ENCODE assay signal across 8 cellular contexts in genomic region chr14:50040401-50040775, GRCh38.
DNase-seq lines count a peak whose midpoint lies in the region; ATAC-seq, FAIRE-seq and TF ChIP-seq lines count a peak whose summit lies in the region.

No MANE protein-coding gene starts in this region.

- H3K27ac Mint-ChIP-seq in activated naive CD4-positive, alpha-beta T cell treated with anti-CD3 and anti-CD28 coated beads for 36 hours, result peak overlapping the region; percentile 88

- FAIRE-seq in HepG2 (lab: Jason Lieb, UNC), result no peak

- H3K4me2 ChIP-seq in HepG2 (ENCODE audit: low read depth, low read length), result peak overlapping the region; percentile 29; the same call in 1 of the 2 replicates

- TF ChIP-seq EP300 in HepG2 (IDR thresholded peaks at IDR 0.05; ENCODE audit: low read depth in 2 of 2, low read length in 2 of 2) (no peak), HepG2 (CRISPR knock-in tag; IDR thresholded peaks at IDR 0.05; ENCODE audit: borderline replicate concordance) (no peak)

- peak; percentile 44 for ATAC-seq in HepG2
- no peak for ATAC-seq in GM19395 (IDR thresholded peaks at IDR 0.05; ENCODE audit: unreplicated experiment)

- peak overlapping the region; percentile 44 for H3K4me3 Mint-ChIP-seq in activated naive CD4-positive, alpha-beta T cell treated with anti-CD3 and anti-CD28 coated beads for 36 hours

- no peaks in the 10 kb centered on the region for H4K20me1 ChIP-seq in HepG2 (ENCODE audit: insufficient read depth, low read length)

- CTCF ChIA-PET in activated naive CD4-positive, alpha-beta T cell treated with anti-CD3 and anti-CD28 coated beads for 36 hours (lab: Charles Lee), result interaction anchor here (0.7 to 2.2 kb wide), 6 partner anchors 20 to 176 kb away, joined by 3 to 15 read pairs (median 4); no protein-coding TSS in a partner anchor
- CTCF ChIA-PET in HepG2 (lab: Yijun Ruan, JAX; ENCODE audit: low intra/inter-chr PET ratio, low total read pairs), result no interaction called here

- in situ Hi-C loops in HepG2 (cut with HindIII; ENCODE audit: extremely low pct_ligation_motif_present, low pct_unique_long_range_greater_than_20kb), result no loop called here

- TF ChIP-seq CTCF in HepG2 (CRISPR knock-in tag; IDR thresholded peaks at IDR 0.05), result no peak

- TF ChIP-seq RAD21 in HepG2 (CRISPR knock-in tag; IDR thresholded peaks at IDR 0.05), result no peak

- H3K9ac ChIP-seq in HepG2 (ENCODE audit: insufficient read depth, low read depth, low read length), result no peak overlapping the region

- peaks cover 57% of the 10 kb centered on the region for H3K4me1 ChIP-seq in HepG2 (ENCODE audit: insufficient read depth, low read length)

- no peaks in the 10 kb centered on the region for H3K27me3 ChIP-seq in HepG2 (ENCODE audit: control insufficient read depth in 1 of 2, insufficient read depth in 2 of 2, low read length in 2 of 2)

- intact Hi-C loops in activated naive CD4-positive, alpha-beta T cell treated with anti-CD3 and anti-CD28 coated beads for 36 hours (cut with micrococcal nuclease), result no loop called here
- intact Hi-C loops in HepG2 (cut with micrococcal nuclease; ENCODE audit: unreplicated experiment), result loop anchor here (10.0 kb wide), 1 partner anchor 64 kb away; no protein-coding TSS in a partner anchor

- 46% methylated on average over 3 of the region's 4 CpGs for WGBS in HepG2 (ENCODE audit: low lambda C conversion rate)

- H2AFZ ChIP-seq in HepG2 (ENCODE audit: low read length), result no peak overlapping the region

- H3K27me3 Mint-ChIP-seq in activated naive CD4-positive, alpha-beta T cell treated with anti-CD3 and anti-CD28 coated beads for 36 hours (ENCODE audit: low read depth), result no peaks in the 10 kb centered on the region

- H3K36me3 ChIP-seq in HepG2 (replicated peaks in 1 of 2; ENCODE audit: control insufficient read depth in 1 of 2, insufficient read depth in 2 of 2, low read length in 2 of 2), result no peaks in the 10 kb centered on the region; a peak in 1 of 5 replicates

- DNase-seq in activated naive CD4-positive, alpha-beta T cell treated with Interleukin-2 at 50 U/mL for 16 hours, result peak; percentile 42
- no peak for DNase-seq in activated naive CD4-positive, alpha-beta T cell treated with anti-CD3 and anti-CD28 coated beads, Interleukin-2, amount 50 U/mL, for 16 hours
- DNase-seq in OCI-M1 (lab: John Stamatoyannopoulos, UW) (peak; percentile 27), HepG2 (ENCODE audit: low spot score) (peak; percentile 39), NCI-H2107 (lab: John Stamatoyannopoulos, UW) (no peak), SK-N-DZ (ENCODE audit: low spot score) (no peak)
- DNase-seq in activated naive CD4-positive, alpha-beta T cell treated with anti-CD3 and anti-CD28 coated beads for 36 hours, result peak; percentile 56

- H3K4me3 ChIP-seq in HepG2 (replicated peaks in 1 of 3; ENCODE audit: insufficient read depth in 1 of 3, low read depth in 2 of 3, low read length in 3 of 3), result no peak overlapping the region

- TF ChIP-seq POLR2A in HepG2 (IDR thresholded peaks at IDR 0.05; ENCODE audit: insufficient read depth in 1 of 2, low read depth in 2 of 2, low read length in 2 of 2), result no peak

- peaks cover 61% of the 10 kb centered on the region for H3K4me1 Mint-ChIP-seq in activated naive CD4-positive, alpha-beta T cell treated with anti-CD3 and anti-CD28 coated beads for 36 hours (ENCODE audit: low read depth)

- H3K27ac ChIP-seq in HepG2 (ENCODE audit: extremely low read length, insufficient read depth, low read length), result no peak overlapping the region

- POLR2A ChIA-PET in HepG2 (lab: Yijun Ruan, JAX), result interaction anchor here (0.5 to 1.4 kb wide), 3 partner anchors 22 to 148 kb away, joined by 4 to 5 read pairs (median 5); no protein-coding TSS in a partner anchor

- no peaks in the 10 kb centered on the region for H3K79me2 ChIP-seq in HepG2 (ENCODE audit: insufficient read depth, low read length)

- no TSS peak for BruUV-seq in HepG2 (replicated peaks; lab: Mats Ljungman, UMichigan)

- H3K9me3 Mint-ChIP-seq in activated naive CD4-positive, alpha-beta T cell treated with anti-CD3 and anti-CD28 coated beads for 36 hours, result no peaks in the 10 kb centered on the region

- peaks cover 8% of the 10 kb centered on the region for H3K36me3 Mint-ChIP-seq in activated naive CD4-positive, alpha-beta T cell treated with anti-CD3 and anti-CD28 coated beads for 36 hours (ENCODE audit: low read depth)

- no peaks in the 10 kb centered on the region for H3K9me3 ChIP-seq in HepG2 (ENCODE audit: low read length)

TF ChIP-seq in HepG2, 621 proteins besides CTCF, POLR2A, EP300 and RAD21 (continues in another document):
- TF ChIP-seq, protein P1, sequence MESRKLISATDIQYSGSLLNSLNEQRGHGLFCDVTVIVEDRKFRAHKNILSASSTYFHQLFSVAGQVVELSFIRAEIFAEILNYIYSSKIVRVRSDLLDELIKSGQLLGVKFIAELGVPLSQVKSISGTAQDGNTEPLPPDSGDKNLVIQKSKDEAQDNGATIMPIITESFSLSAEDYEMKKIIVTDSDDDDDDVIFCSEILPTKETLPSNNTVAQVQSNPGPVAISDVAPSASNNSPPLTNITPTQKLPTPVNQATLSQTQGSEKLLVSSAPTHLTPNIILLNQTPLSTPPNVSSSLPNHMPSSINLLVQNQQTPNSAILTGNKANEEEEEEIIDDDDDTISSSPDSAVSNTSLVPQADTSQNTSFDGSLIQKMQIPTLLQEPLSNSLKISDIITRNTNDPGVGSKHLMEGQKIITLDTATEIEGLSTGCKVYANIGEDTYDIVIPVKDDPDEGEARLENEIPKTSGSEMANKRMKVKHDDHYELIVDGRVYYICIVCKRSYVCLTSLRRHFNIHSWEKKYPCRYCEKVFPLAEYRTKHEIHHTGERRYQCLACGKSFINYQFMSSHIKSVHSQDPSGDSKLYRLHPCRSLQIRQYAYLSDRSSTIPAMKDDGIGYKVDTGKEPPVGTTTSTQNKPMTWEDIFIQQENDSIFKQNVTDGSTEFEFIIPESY (CRISPR knock-in tag; IDR thresholded peaks at IDR 0.05), result no peak
- TF ChIP-seq ETV5 (CRISPR knock-in tag; IDR thresholded peaks at IDR 0.05; ENCODE audit: borderline replicate concordance), result peak; percentile 12; the same call in 1 of the 2 replicates
- TF ChIP-seq FOSL2 (CRISPR knock-in tag; IDR thresholded peaks at IDR 0.05), result peak; percentile 57
- TF ChIP-seq ELF1 (CRISPR knock-in tag; IDR thresholded peaks at IDR 0.05), result peak; percentile 60
- TF ChIP-seq PPARG (CRISPR knock-in tag; conservative IDR thresholded peaks at IDR 0.05), result peak; percentile 79
- no peak for TF ChIP-seq TMF1 (CRISPR knock-in tag; IDR thresholded peaks at IDR 0.05; ENCODE audit: low read depth)
- peak; percentile 37; the same call in 1 of the 2 replicates for TF ChIP-seq ELF3 (CRISPR knock-in tag; IDR thresholded peaks at IDR 0.05)
- TF ChIP-seq ZNF724P (CRISPR knock-in tag; IDR thresholded peaks at IDR 0.05; ENCODE audit: borderline replicate concordance), result no peak
- no peak for TF ChIP-seq KAT7 (CRISPR knock-in tag; IDR thresholded peaks at IDR 0.05; ENCODE audit: borderline replicate concordance)
- TF ChIP-seq, protein P2, sequence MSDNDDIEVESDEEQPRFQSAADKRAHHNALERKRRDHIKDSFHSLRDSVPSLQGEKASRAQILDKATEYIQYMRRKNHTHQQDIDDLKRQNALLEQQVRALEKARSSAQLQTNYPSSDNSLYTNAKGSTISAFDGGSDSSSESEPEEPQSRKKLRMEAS (IDR thresholded peaks at IDR 0.05), result no peak
- no peak for TF ChIP-seq ZNF839 (CRISPR knock-in tag; IDR thresholded peaks at IDR 0.05; ENCODE audit: borderline replicate concordance)
- TF ChIP-seq RXRB (CRISPR knock-in tag; IDR thresholded peaks at IDR 0.05; ENCODE audit: borderline replicate concordance), result peak; percentile 31; the same call in 1 of the 2 replicates
- no peak for TF ChIP-seq PRDM10 (CRISPR knock-in tag; IDR thresholded peaks at IDR 0.05; ENCODE audit: low read depth)
- no peak for TF ChIP-seq HNF4A (CRISPR knock-in tag; IDR thresholded peaks at IDR 0.05)
- TF ChIP-seq GABPA (IDR thresholded peaks at IDR 0.05; ENCODE audit: low read depth, low read length), result no peak
- TF ChIP-seq GABPA (CRISPR knock-in tag; IDR thresholded peaks at IDR 0.05; ENCODE audit: low read depth), result peak; percentile 56; the same call in 1 of the 2 replicates

Comparison
In these comparisons a context has a peak if more than half of its experiments do, and no peak if none do; other contexts are left out.
1. DNase-seq: peak in activated naive CD4-positive, alpha-beta T cell treated with Interleukin-2 at 50 U/mL for 16 hours (single experiment), OCI-M1 (single experiment), activated naive CD4-positive, alpha-beta T cell treated with anti-CD3 and anti-CD28 coated beads for 36 hours (single experiment) and HepG2 (single experiment); none in activated naive CD4-positive, alpha-beta T cell treated with anti-CD3 and anti-CD28 coated beads, Interleukin-2, amount 50 U/mL, for 16 hours (single experiment), NCI-H2107 (single experiment) and SK-N-DZ (single experiment).